In the genomic region with DNA sequence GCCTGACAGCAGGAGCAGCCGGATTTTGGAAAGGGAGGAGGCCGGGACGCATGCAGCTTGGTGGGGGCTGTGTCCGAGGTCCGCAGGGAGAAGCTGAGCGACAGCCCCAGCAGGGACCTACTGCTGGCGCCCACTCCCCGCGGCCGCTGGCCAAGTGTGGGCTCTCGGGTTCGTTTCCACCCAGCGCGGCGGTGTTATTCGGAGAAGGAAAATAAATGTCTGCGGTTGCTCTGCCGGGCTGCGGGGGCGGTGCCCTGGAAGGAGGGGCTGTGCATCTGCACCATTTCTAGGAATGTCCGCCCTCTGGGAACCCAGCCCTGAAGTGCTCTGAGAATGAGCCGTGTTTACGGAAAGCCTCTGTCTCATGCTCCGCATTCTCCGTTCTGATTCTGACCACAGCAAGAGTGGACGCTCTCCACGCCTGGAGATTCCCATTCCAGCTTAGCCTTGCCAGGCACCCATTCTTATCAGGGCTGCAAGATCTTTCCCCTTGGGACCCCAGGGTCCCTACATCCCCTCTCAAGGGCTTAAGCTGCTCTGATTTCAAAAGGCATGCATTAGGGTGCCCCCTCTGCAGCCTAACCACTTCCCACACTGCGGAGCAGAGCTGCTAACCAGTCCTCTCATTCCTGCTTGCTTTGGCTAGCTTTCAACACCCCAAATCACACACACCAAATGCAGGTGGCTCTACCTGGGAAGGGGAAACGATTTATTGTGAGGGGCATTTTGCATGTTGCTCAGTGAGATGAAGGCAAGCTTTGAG, we compare ENCODE assay signal across 8 cellular contexts.
DNase-seq lines count a peak whose midpoint lies in the region; ATAC-seq and TF ChIP-seq lines count a peak whose summit lies in the region.

No MANE protein-coding gene starts in this region.

- H3K27ac Mint-ChIP-seq in nephron progenitor cell = no peak overlapping the region

- ATAC-seq in GM18511 (IDR thresholded peaks at IDR 0.05; ENCODE audit: unreplicated experiment) = no peak
- no peak for ATAC-seq in GM19395 (IDR thresholded peaks at IDR 0.05; ENCODE audit: unreplicated experiment)
- no peak for ATAC-seq in GM21526 (IDR thresholded peaks at IDR 0.05; ENCODE audit: low FRiP score, unreplicated experiment)

- peak overlapping the region; percentile 66 for H3K4me3 ChIP-seq in fibroblast of the aortic adventitia (ENCODE audit: low read depth, low read length)

- H3K36me3 Mint-ChIP-seq in nephron progenitor cell (ENCODE audit: low read depth) = no peaks in the 10 kb centered on the region

- peak; percentile 7 for TF ChIP-seq CTCF in fibroblast of the aortic adventitia (IDR thresholded peaks at IDR 0.05; ENCODE audit: insufficient read depth, low read length)
- TF ChIP-seq CTCF in nephron progenitor cell (IDR thresholded peaks at IDR 0.05) = no peak

- peak overlapping the region; percentile 81 for H3K4me3 Mint-ChIP-seq in nephron progenitor cell

- DNase-seq in EL = peak; percentile 80
- peak; percentile 44 for DNase-seq in SK-N-DZ (ENCODE audit: low spot score)
- DNase-seq in fibroblast of the aortic adventitia (ENCODE audit: low read depth) = peak; percentile 92
- peak; percentile 76 for DNase-seq in nephron progenitor cell
- DNase-seq in NCI-H446 treated with DMSO at 0.1 percent for 48 hours (lab: John Stamatoyannopoulos, UW) = no peak

- peaks cover 27% of the 10 kb centered on the region for H3K4me1 Mint-ChIP-seq in nephron progenitor cell

- H3K9me3 Mint-ChIP-seq in nephron progenitor cell = peaks cover 6% of the 10 kb centered on the region

- peaks cover 6% of the 10 kb centered on the region for H3K27me3 Mint-ChIP-seq in nephron progenitor cell (ENCODE audit: low read depth, poor library complexity)
